ENCODE assay signal across 8 cellular contexts in the genomic region with DNA sequence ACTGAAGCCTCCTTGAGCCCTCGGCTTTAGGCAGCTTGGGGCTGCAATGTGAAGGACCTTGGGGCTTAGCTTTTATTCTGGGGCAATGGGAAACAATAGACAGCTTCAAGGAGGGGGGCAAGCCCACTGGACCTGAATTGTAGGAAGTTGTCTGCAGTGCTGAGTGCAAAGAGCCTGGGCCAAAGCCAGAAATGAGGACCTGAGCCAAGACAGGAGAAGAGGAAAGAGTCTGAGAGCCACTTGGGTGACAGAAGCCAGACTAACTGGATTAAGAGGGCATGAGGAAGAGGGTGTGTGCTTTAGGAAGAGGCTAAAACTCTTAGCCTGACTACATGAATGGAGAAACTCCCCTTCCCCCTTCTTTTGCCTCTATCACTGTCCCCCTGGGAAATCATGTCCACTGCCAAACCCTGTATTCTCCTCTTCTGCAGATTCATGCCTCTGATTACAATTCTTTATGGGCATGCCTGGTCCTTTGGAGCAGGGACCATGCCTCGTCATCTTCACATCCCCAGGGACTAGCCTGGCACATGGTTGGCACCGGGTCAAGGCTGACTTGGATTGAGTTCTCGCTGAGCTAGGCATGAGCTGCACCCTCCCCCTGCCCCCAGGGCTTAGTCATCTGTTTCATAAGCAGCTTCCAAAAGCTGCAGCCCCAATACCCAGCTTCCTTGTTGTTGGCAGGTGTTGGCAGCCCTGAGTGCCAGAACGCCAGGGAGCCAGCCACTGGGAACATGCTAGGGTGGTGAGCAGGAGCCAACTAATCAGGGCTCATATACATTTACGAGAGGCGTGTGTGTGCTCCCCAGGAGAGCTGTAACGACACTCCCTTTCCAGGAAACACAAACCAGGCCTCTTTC. TPM values are rescaled to one million over a fixed set of nuclear protein-coding genes. Genes with fewer than 3 reads are reported as not detected.
DNase-seq lines count a peak whose midpoint lies in the region; ATAC-seq and FAIRE-seq lines count a peak whose summit lies in the region.

No MANE protein-coding gene starts in this region.

- FAIRE-seq in HTR-8/SVneo (lab: Jason Lieb, UNC): peak; percentile 84

- ATAC-seq in GM19397 (IDR thresholded peaks at IDR 0.05; ENCODE audit: unreplicated experiment) (no peak), HG03378 (IDR thresholded peaks at IDR 0.05; ENCODE audit: unreplicated experiment) (no peak)

- DNase-seq in ACHN: peak; percentile 47
- no peak for DNase-seq in HTR-8/SVneo (ENCODE audit: insufficient read length, low spot score)
- peak; percentile 12 for DNase-seq in SHP77 treated with DMSO at 0.1 percent for 48 hours (lab: John Stamatoyannopoulos, UW)
- DNase-seq in foreskin melanocyte: peak; percentile 12
- DNase-seq in pulmonary artery endothelial cell (ENCODE audit: low read depth, low spot score): peak; percentile 13
- DNase-seq in SKM-1 treated with dmso at 0.1 percent for 144 hours (lab: John Stamatoyannopoulos, UW; ENCODE audit: unreplicated experiment): no peak

- in situ Hi-C loops in ACHN (cut with HindIII; ENCODE audit: low pct_ligation_motif_present, low pct_unique_long_range_greater_than_20kb, low sequenced_read_pairs): no loop called here

RNA-seq across cellular contexts. Expression of a gene that starts 27.8 kb away (rescaled TPM):
- 10.1 and 12.5 TPM in 2 replicates for total RNA-seq in pulmonary artery endothelial cell

Comparison
In these comparisons a context has a peak if more than half of its experiments do, and no peak if none do; other contexts are left out.
1. DNase-seq: peak in ACHN (single experiment), SHP77 treated with DMSO at 0.1 percent for 48 hours (single experiment), foreskin melanocyte (single experiment) and pulmonary artery endothelial cell (single experiment); none in HTR-8/SVneo (single experiment) and SKM-1 treated with dmso at 0.1 percent for 144 hours (single experiment).